In the genomic region with DNA sequence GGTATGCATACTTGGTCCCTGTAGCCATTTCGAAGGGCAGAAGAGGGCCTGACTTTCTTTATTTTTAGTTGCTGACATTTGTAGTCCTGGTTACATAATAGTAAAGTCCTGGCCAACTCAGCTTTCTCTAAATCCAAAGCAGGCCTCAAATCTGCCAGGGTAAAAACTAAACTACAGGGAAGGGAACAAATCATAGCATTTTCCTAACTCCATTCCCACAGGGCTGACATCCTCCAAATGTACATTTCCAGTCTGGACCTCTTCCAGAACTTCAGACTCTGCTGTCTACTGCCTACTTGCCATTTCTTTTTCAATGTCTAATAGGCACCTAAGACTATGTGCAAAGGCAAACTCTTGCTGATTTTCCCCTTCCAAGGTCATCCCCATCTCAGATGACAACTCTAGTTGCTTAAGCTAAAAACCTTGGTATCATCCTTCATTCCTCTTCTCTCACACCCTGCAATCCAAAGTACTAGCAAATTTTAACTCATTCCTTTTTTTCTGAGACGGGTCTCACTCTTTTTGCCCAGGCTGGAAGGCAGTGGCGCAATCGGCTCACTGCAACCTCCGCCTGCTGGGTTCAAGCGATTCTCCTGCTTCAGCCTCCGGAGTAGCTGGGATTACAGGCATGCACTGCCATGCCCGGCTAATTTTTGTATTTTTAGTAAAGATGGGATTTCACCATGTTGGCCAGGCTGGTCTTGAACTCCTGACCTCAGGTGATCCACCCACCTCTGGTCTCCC, we compare ENCODE assay signal across 9 cellular contexts. TPM values are rescaled to one million over a fixed set of nuclear protein-coding genes. Genes with fewer than 3 reads are reported as not detected.
DNase-seq lines count a peak whose midpoint lies in the region; ATAC-seq and TF ChIP-seq lines count a peak whose summit lies in the region.
"Had no signal": no experiment of that assay in that cellular context is flagged by ENCODE, and none has a peak within 500 bp of the region (broad histone marks: within the 10 kb centered on the region; RNA-seq: fewer than 3 reads in every experiment).

No MANE protein-coding gene starts in this region.

- H3K9ac ChIP-seq in parathyroid adenoma: no peak overlapping the region

- no peak for TF ChIP-seq CTCF in Calu3 (IDR thresholded peaks at IDR 0.05; ENCODE audit: unreplicated experiment)
- no peak for TF ChIP-seq CTCF in Peyer's patch (IDR thresholded peaks at IDR 0.05)
- no peak for TF ChIP-seq CTCF in endothelial cell (IDR thresholded peaks at IDR 0.05; ENCODE audit: unreplicated experiment)
- no peak for TF ChIP-seq CTCF in parathyroid adenoma (IDR thresholded peaks at IDR 0.05)
- TF ChIP-seq CTCF in GM20000 (IDR thresholded peaks at IDR 0.05; ENCODE audit: extremely low read depth, missing control alignments): no peak

- H3K4me1 Mint-ChIP-seq in Calu3 (ENCODE audit: low read depth, unreplicated experiment) (peaks cover 36% of the 10 kb centered on the region), endothelial cell (ENCODE audit: unreplicated experiment) (peaks cover 33% of the 10 kb centered on the region)

- no peaks in the 10 kb centered on the region for H3K9me3 Mint-ChIP-seq in Calu3 (ENCODE audit: low read depth, unreplicated experiment)
- H3K9me3 Mint-ChIP-seq in endothelial cell (ENCODE audit: unreplicated experiment): no peaks in the 10 kb centered on the region

- H3K4me3 Mint-ChIP-seq in Calu3 (ENCODE audit: low read depth, unreplicated experiment): peak overlapping the region; percentile 95
- H3K4me3 Mint-ChIP-seq in endothelial cell (ENCODE audit: unreplicated experiment): peak overlapping the region; percentile 40

- intact Hi-C loops in Calu3 (cut with micrococcal nuclease; ENCODE audit: unreplicated experiment): no loop called here

- H3K9me3 ChIP-seq in Peyer's patch (no peaks in the 10 kb centered on the region), parathyroid adenoma (ENCODE audit: control insufficient read depth, low read length) (no peaks in the 10 kb centered on the region)

- H3K27me3 ChIP-seq in Peyer's patch (no peaks in the 10 kb centered on the region), parathyroid adenoma (ENCODE audit: control insufficient read depth, insufficient read depth, low read length) (no peaks in the 10 kb centered on the region)

- H3K4me1 ChIP-seq in Peyer's patch (peaks cover 4 to 32% (median 20%) of the 10 kb centered on the region in 4 donors), parathyroid adenoma (peaks cover 27% of the 10 kb centered on the region)

- H3K79me2 ChIP-seq in parathyroid adenoma: peaks cover 19% of the 10 kb centered on the region

- ATAC-seq in HG03378 (IDR thresholded peaks at IDR 0.05; ENCODE audit: unreplicated experiment) (no peak), HG03280 (IDR thresholded peaks at IDR 0.05; ENCODE audit: unreplicated experiment) (no peak)

- H3K27me3 Mint-ChIP-seq in Calu3 (ENCODE audit: unreplicated experiment): no peaks in the 10 kb centered on the region
- H3K27me3 Mint-ChIP-seq in endothelial cell (ENCODE audit: unreplicated experiment): peaks cover 20% of the 10 kb centered on the region

- H3K27ac Mint-ChIP-seq in Calu3 (ENCODE audit: unreplicated experiment): peak overlapping the region; percentile 100
- H3K27ac Mint-ChIP-seq in endothelial cell (ENCODE audit: unreplicated experiment): peak overlapping the region; percentile 55

- H3K36me3 Mint-ChIP-seq in Calu3 (ENCODE audit: insufficient read depth, unreplicated experiment) (peaks cover 99% of the 10 kb centered on the region), endothelial cell (ENCODE audit: low read depth, unreplicated experiment) (peaks cover 46% of the 10 kb centered on the region)

- TF ChIP-seq POLR2A in Peyer's patch (IDR thresholded peaks at IDR 0.05): no peak

- peak overlapping the region in 2 of 4 donors; percentile 66 to 81 for H3K4me3 ChIP-seq in Peyer's patch
- H3K4me3 ChIP-seq in parathyroid adenoma (ENCODE audit: low read depth, low read length): peak overlapping the region; percentile 93

- H3K27ac ChIP-seq in Peyer's patch: peak overlapping the region in 3 of 4 donors; percentile 11 to 94 (median 42)
- peak overlapping the region; percentile 99 for H3K27ac ChIP-seq in parathyroid adenoma

- peak overlapping the region; percentile 81 for H3K4me2 ChIP-seq in parathyroid adenoma (ENCODE audit: low read length)

- CTCF ChIA-PET in Calu3 (lab: Charles Lee): interaction anchor here (0.6 kb wide), 1 partner anchor 497 kb away, joined by 3 read pairs; no protein-coding TSS in a partner anchor

- H3K36me3 ChIP-seq in Peyer's patch: peaks cover 0 to 40% (median 0%) of the 10 kb centered on the region in 3 donors
- H3K36me3 ChIP-seq in parathyroid adenoma (ENCODE audit: control insufficient read depth, insufficient read depth, low read length): no peaks in the 10 kb centered on the region

- BruUV-seq in Calu3 (replicated peaks; lab: Mats Ljungman, UMichigan): no TSS peak

- DNase-seq in Calu3 (no peak), Peyer's patch (no peak), endothelial cell (ENCODE audit: low spot score) (no peak), NCI-H446 (lab: John Stamatoyannopoulos, UW) (no peak), GM20000 (ENCODE audit: low spot score) (no peak)
- DNase-seq: NCI-H510A had no signal

- no peak overlapping the region for H2AFZ ChIP-seq in parathyroid adenoma

RNA-seq across cellular contexts. Expression of gene DDIT3, which starts 2.0 kb away (rescaled TPM):
- total RNA-seq in Calu3 (2022) (70.2 and 80.5 TPM in 2 replicates), Peyer's patch (10 to 100 TPM in 3 of 4 donors, 1 to 10 TPM in 1; 9.1 to 44.6 (median 24.0) TPM), endothelial cell (ENCODE audit: unreplicated experiment) (4.2 TPM)

RNA-seq across cellular contexts. Expression of gene MBD6, which starts 4.3 kb away (rescaled TPM):
- total RNA-seq in Calu3 (2022) (119 and 127 TPM in 2 replicates), Peyer's patch (100 to 1,000 TPM in 1 of 4 donors, 10 to 100 TPM in 3; 38.0 to 144 (median 71.5) TPM), endothelial cell (ENCODE audit: unreplicated experiment) (99.0 TPM)

RNA-seq across cellular contexts. Expression of gene DCTN2, which starts 28.6 kb away (rescaled TPM):
- total RNA-seq in Calu3 (2022): 121 and 131 TPM in 2 replicates
- total RNA-seq in Peyer's patch: 100 to 1,000 TPM; 161 to 326 (median 229) TPM
- total RNA-seq in endothelial cell (ENCODE audit: unreplicated experiment): 195 TPM

RNA-seq across cellular contexts. Expression of gene MARS1, which starts 30.5 kb away (rescaled TPM):
- total RNA-seq in Calu3 (2022): 358 and 369 TPM in 2 replicates
- 10 to 100 TPM; 40.6 to 97.4 (median 63.5) TPM for total RNA-seq in Peyer's patch
- 183 TPM for total RNA-seq in endothelial cell (ENCODE audit: unreplicated experiment)

RNA-seq across cellular contexts. Expression of gene KIF5A, which starts 31.5 kb away (rescaled TPM):
- 0.10 TPM in 1 of 2 replicates, not detected in the other for total RNA-seq in Calu3 (2022)
- total RNA-seq in Peyer's patch: 1 to 10 TPM in 2 of 4 donors, under 1 TPM in 2; 0.35 to 2.5 (median 1.4) TPM
- 0.46 TPM for total RNA-seq in endothelial cell (ENCODE audit: unreplicated experiment)
